11 cellular contexts compared by ENCODE assay signal in genomic region chr17:28908640-28909098, GRCh38. TPM values are rescaled to one million over a fixed set of nuclear protein-coding genes. Genes with fewer than 3 reads are reported as not detected.
DNase-seq lines count a peak whose midpoint lies in the region; ATAC-seq and TF ChIP-seq lines count a peak whose summit lies in the region.
"Had no signal": no experiment of that assay in that cellular context is flagged by ENCODE, and none has a peak within 500 bp of the region (broad histone marks: within the 10 kb centered on the region; RNA-seq: fewer than 3 reads in every experiment).

No MANE protein-coding gene starts in this region.

- peaks cover 7% of the 10 kb centered on the region for H3K4me1 Mint-ChIP-seq in activated naive CD4-positive, alpha-beta T cell treated with anti-CD3 and anti-CD28 coated beads, Interleukin-2, amount 10 ng/mL, durations not matched to agents 7 days and 5 days
- peaks cover 1% of the 10 kb centered on the region for H3K4me1 Mint-ChIP-seq in mesothelial cell of epicardium
- H3K4me1 Mint-ChIP-seq: B cell had no signal

- no peaks in the 10 kb centered on the region for H3K4me1 ChIP-seq in urinary bladder (ENCODE audit: insufficient read depth)

- no peak for ATAC-seq in activated naive CD4-positive, alpha-beta T cell treated with anti-CD3 and anti-CD28 coated beads, Interleukin-2, amount 50 U/mL, for 72 hours
- ATAC-seq in GM18519 (IDR thresholded peaks at IDR 0.05; ENCODE audit: low FRiP score, unreplicated experiment), result no peak
- ATAC-seq: activated CD4-positive, CD25-positive, alpha-beta regulatory T cell treated with anti-CD3 and anti-CD28 coated beads, Interleukin-2, amount 50 U/mL, for 24 hours had no signal

- no peak for DNase-seq in activated naive CD4-positive, alpha-beta T cell treated with anti-CD3 and anti-CD28 coated beads, Interleukin-2, amount 50 U/mL, for 72 hours (ENCODE audit: low spot score in 2 of 2)
- DNase-seq in activated naive CD4-positive, alpha-beta T cell treated with anti-CD3 and anti-CD28 coated beads, Interleukin-2, amount 10 ng/mL, durations not matched to agents 7 days and 5 days, result no peak
- peak; percentile 75 for DNase-seq in dermis blood vessel endothelial cell
- DNase-seq in mesothelial cell of epicardium (ENCODE audit: low spot score in 2 of 2, unreplicated experiment in 2 of 2), result no peak
- DNase-seq in DMS153 (lab: John Stamatoyannopoulos, UW), result no peak
- DNase-seq in medulla oblongata (ENCODE audit: extremely low spot score), result no peak
- DNase-seq: NCI-H510A had no signal

- TF ChIP-seq CTCF in mesothelial cell of epicardium (IDR thresholded peaks at IDR 0.05; ENCODE audit: unreplicated experiment), result no peak

- H3K36me3 ChIP-seq in urinary bladder (ENCODE audit: insufficient read depth), result peaks cover 9% of the 10 kb centered on the region

- 17% methylated on average over 5 of the region's 5 CpGs for WGBS in urinary bladder

- peak overlapping the region; percentile 54 for H3K27ac ChIP-seq in urinary bladder (ENCODE audit: low read depth)

- H3K27ac Mint-ChIP-seq in activated naive CD4-positive, alpha-beta T cell treated with anti-CD3 and anti-CD28 coated beads, Interleukin-2, amount 50 U/mL, for 72 hours, result peak overlapping the region; percentile 57 to 90
- H3K27ac Mint-ChIP-seq in activated naive CD4-positive, alpha-beta T cell treated with anti-CD3 and anti-CD28 coated beads, Interleukin-2, amount 10 ng/mL, durations not matched to agents 7 days and 5 days, result no peak overlapping the region
- H3K27ac Mint-ChIP-seq in mesothelial cell of epicardium, result peak overlapping the region; percentile 12

- H3K27me3 Mint-ChIP-seq in activated naive CD4-positive, alpha-beta T cell treated with anti-CD3 and anti-CD28 coated beads, Interleukin-2, amount 10 ng/mL, durations not matched to agents 7 days and 5 days, result no peaks in the 10 kb centered on the region
- no peaks in the 10 kb centered on the region for H3K27me3 Mint-ChIP-seq in mesothelial cell of epicardium (ENCODE audit: low read depth)
- H3K27me3 Mint-ChIP-seq: B cell had no signal

- CTCF ChIA-PET in activated naive CD4-positive, alpha-beta T cell treated with anti-CD3 and anti-CD28 coated beads, Interleukin-2, amount 10 ng/mL, durations not matched to agents 7 days and 5 days (lab: Charles Lee), result interaction anchor here (1.0 to 2.4 kb wide), 4 partner anchors 14 to 182 kb away, joined by 3 to 10 read pairs (median 4); partner anchors contain the start of gene TLCD1

- H3K36me3 Mint-ChIP-seq in activated naive CD4-positive, alpha-beta T cell treated with anti-CD3 and anti-CD28 coated beads, Interleukin-2, amount 50 U/mL, for 72 hours, result peaks cover 2 to 6% of the 10 kb centered on the region in 2 donors
- peaks cover 60% of the 10 kb centered on the region for H3K36me3 Mint-ChIP-seq in activated naive CD4-positive, alpha-beta T cell treated with anti-CD3 and anti-CD28 coated beads, Interleukin-2, amount 10 ng/mL, durations not matched to agents 7 days and 5 days
- peaks cover 42% of the 10 kb centered on the region for H3K36me3 Mint-ChIP-seq in mesothelial cell of epicardium

- H3K4me3 ChIP-seq in urinary bladder (ENCODE audit: low read depth, low read length), result no peak overlapping the region

- H3K9me3 Mint-ChIP-seq in activated naive CD4-positive, alpha-beta T cell treated with anti-CD3 and anti-CD28 coated beads, Interleukin-2, amount 50 U/mL, for 72 hours, result no peaks in the 10 kb centered on the region
- no peaks in the 10 kb centered on the region for H3K9me3 Mint-ChIP-seq in activated naive CD4-positive, alpha-beta T cell treated with anti-CD3 and anti-CD28 coated beads, Interleukin-2, amount 10 ng/mL, durations not matched to agents 7 days and 5 days
- H3K9me3 Mint-ChIP-seq in mesothelial cell of epicardium, result no peaks in the 10 kb centered on the region

- no peak overlapping the region for H3K4me3 Mint-ChIP-seq in activated naive CD4-positive, alpha-beta T cell treated with anti-CD3 and anti-CD28 coated beads, Interleukin-2, amount 10 ng/mL, durations not matched to agents 7 days and 5 days
- H3K4me3 Mint-ChIP-seq in mesothelial cell of epicardium, result no peak overlapping the region
- H3K4me3 Mint-ChIP-seq: B cell had no signal

RNA-seq across cellular contexts. Expression of gene DHRS13, which starts 5.8 kb away (rescaled TPM):
- 10 to 100 TPM; 33.8 to 36.5 TPM for total RNA-seq in activated naive CD4-positive, alpha-beta T cell treated with anti-CD3 and anti-CD28 coated beads, Interleukin-2, amount 50 U/mL, for 72 hours
- total RNA-seq in dermis blood vessel endothelial cell, result 18.7 and 20.5 TPM in 2 replicates
- total RNA-seq in mesothelial cell of epicardium, result 10.3 to 12.4 TPM (median 12.1 TPM) in 3 replicates
- total RNA-seq in urinary bladder, result 8.5 TPM
- polyA plus RNA-seq in urinary bladder, result 8.8 TPM

RNA-seq across cellular contexts. Expression of gene FLOT2, which starts 11.1 kb away (rescaled TPM):
- 100 to 1,000 TPM in 1 of 2 donors, 10 to 100 TPM in 1; 44.9 to 102 TPM for total RNA-seq in activated naive CD4-positive, alpha-beta T cell treated with anti-CD3 and anti-CD28 coated beads, Interleukin-2, amount 50 U/mL, for 72 hours
- total RNA-seq in dermis blood vessel endothelial cell (130 and 195 TPM in 2 replicates), mesothelial cell of epicardium (74.4 to 85.4 TPM (median 79.4 TPM) in 3 replicates), urinary bladder (25.1 TPM)
- polyA plus RNA-seq in urinary bladder, result 120 TPM

RNA-seq across cellular contexts. Expression of gene PHF12, which starts 42.6 kb away (rescaled TPM):
- 10 to 100 TPM; 46.2 to 71.7 TPM for total RNA-seq in activated naive CD4-positive, alpha-beta T cell treated with anti-CD3 and anti-CD28 coated beads, Interleukin-2, amount 50 U/mL, for 72 hours
- total RNA-seq in dermis blood vessel endothelial cell, result 16.8 and 25.8 TPM in 2 replicates
- 60.1 to 69.3 TPM (median 60.3 TPM) in 3 replicates for total RNA-seq in mesothelial cell of epicardium
- 21.1 TPM for total RNA-seq in urinary bladder
- polyA plus RNA-seq in urinary bladder, result 30.8 TPM

RNA-seq across cellular contexts. Expression of gene ERAL1, which starts 53.9 kb away (rescaled TPM):
- 10 to 100 TPM; 33.9 to 74.1 TPM for total RNA-seq in activated naive CD4-positive, alpha-beta T cell treated with anti-CD3 and anti-CD28 coated beads, Interleukin-2, amount 50 U/mL, for 72 hours
- 37.8 and 49.1 TPM in 2 replicates for total RNA-seq in dermis blood vessel endothelial cell
- 37.4 to 43.4 TPM (median 38.4 TPM) in 3 replicates for total RNA-seq in mesothelial cell of epicardium
- 16.0 TPM for total RNA-seq in urinary bladder
- polyA plus RNA-seq in urinary bladder, result 35.8 TPM
